Comparison of ENCODE assay signal across 8 cellular contexts in the genomic region with DNA sequence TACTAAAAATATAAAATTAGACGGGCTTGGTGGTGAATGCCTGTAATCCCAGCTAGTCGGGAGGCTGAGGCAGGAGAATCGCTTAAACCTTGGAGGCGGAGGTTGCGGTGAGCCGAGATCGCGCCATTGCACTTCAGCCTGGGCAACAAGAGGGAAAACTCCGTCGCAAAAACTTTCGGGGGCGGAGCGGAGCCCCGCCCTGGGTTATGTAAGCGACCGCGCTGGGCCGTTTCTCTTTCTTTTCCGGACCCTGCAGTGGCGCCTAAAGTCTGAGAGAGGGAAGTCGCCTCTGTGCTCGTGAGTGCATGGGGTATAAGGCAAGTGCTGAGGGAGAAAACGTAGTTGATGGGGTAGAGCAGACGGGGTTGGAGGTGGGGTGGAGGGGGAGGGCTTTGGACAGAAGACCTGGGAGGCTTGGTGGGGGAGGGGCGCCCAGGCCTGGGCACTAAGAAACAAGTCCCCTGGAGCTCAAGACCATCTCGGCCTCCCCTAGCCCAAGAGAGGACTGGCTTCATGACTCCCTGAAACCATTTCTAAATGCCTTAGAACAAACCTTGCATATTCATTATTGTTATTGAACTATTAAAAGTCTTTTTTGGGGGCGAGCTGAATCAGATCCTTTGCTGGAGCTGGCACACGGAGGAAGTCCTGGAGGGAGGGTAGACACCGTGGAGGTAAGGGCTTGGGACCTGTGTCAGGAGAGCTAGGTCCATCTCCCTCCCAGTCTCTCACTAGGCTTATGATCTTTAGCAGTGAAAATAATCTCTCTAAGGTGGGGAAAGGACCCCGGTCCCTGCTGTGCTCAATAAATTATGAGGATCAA. TPM values are rescaled to one million over a fixed set of nuclear protein-coding genes. Genes with fewer than 3 reads are reported as not detected.
DNase-seq lines count a peak whose midpoint lies in the region; ATAC-seq lines count a peak whose summit lies in the region.

No MANE protein-coding gene starts in this region.

- peak overlapping the region; percentile 89 to 96 for H3K27ac Mint-ChIP-seq in T-cell

- peaks cover 60 to 79% (median 70%) of the 10 kb centered on the region in 3 donors for H3K4me1 Mint-ChIP-seq in T-cell

- ATAC-seq in HG03045 (IDR thresholded peaks at IDR 0.05; ENCODE audit: unreplicated experiment): peak; percentile 45
- ATAC-seq in T-cell (replicated peaks in 1 of 4): peak; percentile 60 to 66 (median 64)
- ATAC-seq in GM19467 (IDR thresholded peaks at IDR 0.05; ENCODE audit: unreplicated experiment): no peak

- H3K27ac ChIP-seq in angular gyrus (ENCODE audit: low read depth, low read length): peak overlapping the region; percentile 64

- POLR2A ChIA-PET in T-cell (lab: Charles Lee): interaction anchor here (0.6 to 1.5 kb wide), 8 partner anchors 8 to 791 kb away, joined by 3 to 7 read pairs (median 4); no protein-coding TSS in a partner anchor

- peak overlapping the region; percentile 81 for H3K4me3 ChIP-seq in skeletal muscle cell (ENCODE audit: low read depth, low read length)

- peak; percentile 75 for DNase-seq in Daoy (ENCODE audit: low read depth)
- DNase-seq in T-cell: peak; percentile 33 to 84 (median 72)
- DNase-seq in hypothalamus (lab: John Stamatoyannopoulos, UW): peak in 38 of 51 donors; percentile 3 to 71 (median 22)
- no peak for DNase-seq in skeletal muscle cell (ENCODE audit: low read depth)
- no peak for DNase-seq in NCI-H524 (lab: John Stamatoyannopoulos, UW)

- H3K27me3 Mint-ChIP-seq in T-cell: no peaks in the 10 kb centered on the region

- H3K4me3 Mint-ChIP-seq in T-cell: peak overlapping the region; percentile 86 to 97 (median 96)

- CTCF ChIA-PET in T-cell (lab: Charles Lee): interaction anchor here in 1 of 2 donors (0.7 kb wide), 1 partner anchor 46 kb away, joined by 3 read pairs; no protein-coding TSS in a partner anchor

- H3K9me3 Mint-ChIP-seq in T-cell: no peaks in the 10 kb centered on the region

- peaks cover 3% of the 10 kb centered on the region for H3K36me3 Mint-ChIP-seq in T-cell

RNA-seq across cellular contexts. Expression of a gene that starts 2.7 kb away (rescaled TPM):
- 34.9 and 44.1 TPM in 2 replicates for total RNA-seq in Daoy (2014; rRNA removed; shearing (Covaris generic))
- total RNA-seq in T-cell: 10 to 100 TPM in 4 of 5 donors, 1 to 10 TPM in 1; 5.5 to 24.0 (median 14.9) TPM

RNA-seq across cellular contexts. Expression of a gene that starts 43.7 kb away (rescaled TPM):
- 415 and 797 TPM in 2 replicates for total RNA-seq in Daoy (2014; rRNA removed; shearing (Covaris generic))
- 1,000 to 10,000 TPM; 6,093 to 7,629 (median 6,896) TPM for total RNA-seq in T-cell

Comparison
In these comparisons a context has a peak if more than half of its experiments do, and no peak if none do; other contexts are left out.
1. DNase-seq: peak in Daoy (single experiment), T-cell (34 of 34) and hypothalamus (38 of 51); none in skeletal muscle cell (single experiment) and NCI-H524 (0 of 2).